ENCODE assay signal across 1 cellular context in the genomic region with DNA sequence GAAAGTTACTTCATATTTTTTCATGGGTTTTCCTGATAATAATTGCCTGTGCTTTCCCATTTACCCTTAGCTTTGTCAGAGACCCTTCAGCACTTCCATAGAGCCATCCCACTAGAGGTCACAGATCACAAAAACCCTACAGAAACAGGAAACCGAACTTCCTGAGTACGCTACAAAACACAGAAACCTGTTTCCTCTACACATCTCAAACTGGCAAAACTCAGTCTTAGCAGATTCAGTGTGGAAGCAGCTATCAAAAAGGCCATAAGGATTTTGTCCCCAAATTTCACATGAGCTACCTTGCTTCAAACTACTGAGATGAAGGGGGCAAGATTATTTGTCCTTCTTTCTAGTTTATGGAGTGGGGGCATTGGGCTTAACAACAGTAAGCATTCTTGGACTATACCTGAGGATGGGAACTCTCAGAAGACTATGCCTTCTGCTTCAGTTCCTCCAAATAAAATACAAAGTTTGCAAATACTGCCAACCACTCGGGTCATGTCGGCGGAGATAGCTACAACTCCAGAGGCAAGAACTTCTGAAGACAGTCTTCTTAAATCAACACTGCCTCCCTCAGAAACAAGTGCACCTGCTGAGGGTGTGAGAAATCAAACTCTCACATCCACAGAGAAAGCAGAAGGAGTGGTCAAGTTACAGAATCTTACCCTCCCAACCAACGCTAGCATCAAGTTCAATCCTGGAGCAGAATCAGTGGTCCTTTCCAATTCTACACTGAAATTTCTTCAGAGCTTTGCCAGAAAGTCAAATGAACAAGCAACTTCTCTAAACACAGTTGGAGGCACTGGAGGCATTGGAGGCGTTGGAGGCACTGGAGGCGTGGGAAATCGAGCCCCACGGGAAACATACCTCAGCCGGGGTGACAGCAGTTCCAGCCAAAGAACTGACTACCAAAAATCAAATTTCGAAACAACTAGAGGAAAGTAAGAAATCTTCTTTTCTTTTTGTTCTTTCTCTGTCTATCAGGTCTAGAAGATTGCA.
TF ChIP-seq lines count a peak whose summit lies in the region.

A gene with protein sequence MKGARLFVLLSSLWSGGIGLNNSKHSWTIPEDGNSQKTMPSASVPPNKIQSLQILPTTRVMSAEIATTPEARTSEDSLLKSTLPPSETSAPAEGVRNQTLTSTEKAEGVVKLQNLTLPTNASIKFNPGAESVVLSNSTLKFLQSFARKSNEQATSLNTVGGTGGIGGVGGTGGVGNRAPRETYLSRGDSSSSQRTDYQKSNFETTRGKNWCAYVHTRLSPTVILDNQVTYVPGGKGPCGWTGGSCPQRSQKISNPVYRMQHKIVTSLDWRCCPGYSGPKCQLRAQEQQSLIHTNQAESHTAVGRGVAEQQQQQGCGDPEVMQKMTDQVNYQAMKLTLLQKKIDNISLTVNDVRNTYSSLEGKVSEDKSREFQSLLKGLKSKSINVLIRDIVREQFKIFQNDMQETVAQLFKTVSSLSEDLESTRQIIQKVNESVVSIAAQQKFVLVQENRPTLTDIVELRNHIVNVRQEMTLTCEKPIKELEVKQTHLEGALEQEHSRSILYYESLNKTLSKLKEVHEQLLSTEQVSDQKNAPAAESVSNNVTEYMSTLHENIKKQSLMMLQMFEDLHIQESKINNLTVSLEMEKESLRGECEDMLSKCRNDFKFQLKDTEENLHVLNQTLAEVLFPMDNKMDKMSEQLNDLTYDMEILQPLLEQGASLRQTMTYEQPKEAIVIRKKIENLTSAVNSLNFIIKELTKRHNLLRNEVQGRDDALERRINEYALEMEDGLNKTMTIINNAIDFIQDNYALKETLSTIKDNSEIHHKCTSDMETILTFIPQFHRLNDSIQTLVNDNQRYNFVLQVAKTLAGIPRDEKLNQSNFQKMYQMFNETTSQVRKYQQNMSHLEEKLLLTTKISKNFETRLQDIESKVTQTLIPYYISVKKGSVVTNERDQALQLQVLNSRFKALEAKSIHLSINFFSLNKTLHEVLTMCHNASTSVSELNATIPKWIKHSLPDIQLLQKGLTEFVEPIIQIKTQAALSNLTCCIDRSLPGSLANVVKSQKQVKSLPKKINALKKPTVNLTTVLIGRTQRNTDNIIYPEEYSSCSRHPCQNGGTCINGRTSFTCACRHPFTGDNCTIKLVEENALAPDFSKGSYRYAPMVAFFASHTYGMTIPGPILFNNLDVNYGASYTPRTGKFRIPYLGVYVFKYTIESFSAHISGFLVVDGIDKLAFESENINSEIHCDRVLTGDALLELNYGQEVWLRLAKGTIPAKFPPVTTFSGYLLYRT (plus strand): TSS at position 201 of the 999 bp plus-strand sequence. CDS start 118 bp downstream, at position 319.

TF ChIP-seq in GM12878, 131 proteins besides CTCF, POLR2A, EP300 and RAD21 (continued from another document and continues in another):
- TF ChIP-seq, protein P1, sequence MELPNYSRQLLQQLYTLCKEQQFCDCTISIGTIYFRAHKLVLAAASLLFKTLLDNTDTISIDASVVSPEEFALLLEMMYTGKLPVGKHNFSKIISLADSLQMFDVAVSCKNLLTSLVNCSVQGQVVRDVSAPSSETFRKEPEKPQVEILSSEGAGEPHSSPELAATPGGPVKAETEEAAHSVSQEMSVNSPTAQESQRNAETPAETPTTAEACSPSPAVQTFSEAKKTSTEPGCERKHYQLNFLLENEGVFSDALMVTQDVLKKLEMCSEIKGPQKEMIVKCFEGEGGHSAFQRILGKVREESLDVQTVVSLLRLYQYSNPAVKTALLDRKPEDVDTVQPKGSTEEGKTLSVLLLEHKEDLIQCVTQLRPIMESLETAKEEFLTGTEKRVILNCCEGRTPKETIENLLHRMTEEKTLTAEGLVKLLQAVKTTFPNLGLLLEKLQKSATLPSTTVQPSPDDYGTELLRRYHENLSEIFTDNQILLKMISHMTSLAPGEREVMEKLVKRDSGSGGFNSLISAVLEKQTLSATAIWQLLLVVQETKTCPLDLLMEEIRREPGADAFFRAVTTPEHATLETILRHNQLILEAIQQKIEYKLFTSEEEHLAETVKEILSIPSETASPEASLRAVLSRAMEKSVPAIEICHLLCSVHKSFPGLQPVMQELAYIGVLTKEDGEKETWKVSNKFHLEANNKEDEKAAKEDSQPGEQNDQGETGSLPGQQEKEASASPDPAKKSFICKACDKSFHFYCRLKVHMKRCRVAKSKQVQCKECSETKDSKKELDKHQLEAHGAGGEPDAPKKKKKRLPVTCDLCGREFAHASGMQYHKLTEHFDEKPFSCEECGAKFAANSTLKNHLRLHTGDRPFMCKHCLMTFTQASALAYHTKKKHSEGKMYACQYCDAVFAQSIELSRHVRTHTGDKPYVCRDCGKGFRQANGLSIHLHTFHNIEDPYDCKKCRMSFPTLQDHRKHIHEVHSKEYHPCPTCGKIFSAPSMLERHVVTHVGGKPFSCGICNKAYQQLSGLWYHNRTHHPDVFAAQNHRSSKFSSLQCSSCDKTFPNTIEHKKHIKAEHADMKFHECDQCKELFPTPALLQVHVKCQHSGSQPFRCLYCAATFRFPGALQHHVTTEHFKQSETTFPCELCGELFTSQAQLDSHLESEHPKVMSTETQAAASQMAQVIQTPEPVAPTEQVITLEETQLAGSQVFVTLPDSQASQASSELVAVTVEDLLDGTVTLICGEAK (IDR thresholded peaks at IDR 0.05; ENCODE audit: borderline replicate concordance): no peak
- peak; percentile 28; the same call in 1 of the 2 replicates for TF ChIP-seq DPF2 (IDR thresholded peaks at IDR 0.05)
- 0 out of 2 replicates have a peak, but pooled peaks have one; percentile 34 for TF ChIP-seq STAT1 (conservative IDR thresholded peaks at IDR 0.05)
- TF ChIP-seq CHD2 (IDR thresholded peaks at IDR 0.05; ENCODE audit: borderline replicate concordance, low read depth, low read length): no peak
- no peak for TF ChIP-seq MXI1 (IDR thresholded peaks at IDR 0.05; ENCODE audit: low read depth, low read length)
- no peak for TF ChIP-seq TCF3 (IDR thresholded peaks at IDR 0.05; ENCODE audit: borderline replicate concordance, insufficient read depth, low read depth, low read length)
- TF ChIP-seq NFYA (IDR thresholded peaks at IDR 0.05; ENCODE audit: borderline replicate concordance, low read depth, low read length): no peak
- TF ChIP-seq ZNF24 (IDR thresholded peaks at IDR 0.05): no peak
- TF ChIP-seq SIN3A (IDR thresholded peaks at IDR 0.05; ENCODE audit: low read depth, low read length): no peak
- TF ChIP-seq, protein P2, sequence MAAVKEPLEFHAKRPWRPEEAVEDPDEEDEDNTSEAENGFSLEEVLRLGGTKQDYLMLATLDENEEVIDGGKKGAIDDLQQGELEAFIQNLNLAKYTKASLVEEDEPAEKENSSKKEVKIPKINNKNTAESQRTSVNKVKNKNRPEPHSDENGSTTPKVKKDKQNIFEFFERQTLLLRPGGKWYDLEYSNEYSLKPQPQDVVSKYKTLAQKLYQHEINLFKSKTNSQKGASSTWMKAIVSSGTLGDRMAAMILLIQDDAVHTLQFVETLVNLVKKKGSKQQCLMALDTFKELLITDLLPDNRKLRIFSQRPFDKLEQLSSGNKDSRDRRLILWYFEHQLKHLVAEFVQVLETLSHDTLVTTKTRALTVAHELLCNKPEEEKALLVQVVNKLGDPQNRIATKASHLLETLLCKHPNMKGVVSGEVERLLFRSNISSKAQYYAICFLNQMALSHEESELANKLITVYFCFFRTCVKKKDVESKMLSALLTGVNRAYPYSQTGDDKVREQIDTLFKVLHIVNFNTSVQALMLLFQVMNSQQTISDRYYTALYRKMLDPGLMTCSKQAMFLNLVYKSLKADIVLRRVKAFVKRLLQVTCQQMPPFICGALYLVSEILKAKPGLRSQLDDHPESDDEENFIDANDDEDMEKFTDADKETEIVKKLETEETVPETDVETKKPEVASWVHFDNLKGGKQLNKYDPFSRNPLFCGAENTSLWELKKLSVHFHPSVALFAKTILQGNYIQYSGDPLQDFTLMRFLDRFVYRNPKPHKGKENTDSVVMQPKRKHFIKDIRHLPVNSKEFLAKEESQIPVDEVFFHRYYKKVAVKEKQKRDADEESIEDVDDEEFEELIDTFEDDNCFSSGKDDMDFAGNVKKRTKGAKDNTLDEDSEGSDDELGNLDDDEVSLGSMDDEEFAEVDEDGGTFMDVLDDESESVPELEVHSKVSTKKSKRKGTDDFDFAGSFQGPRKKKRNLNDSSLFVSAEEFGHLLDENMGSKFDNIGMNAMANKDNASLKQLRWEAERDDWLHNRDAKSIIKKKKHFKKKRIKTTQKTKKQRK (IDR thresholded peaks at IDR 0.05; ENCODE audit: low read depth, low read length): no peak
- TF ChIP-seq, protein P3, sequence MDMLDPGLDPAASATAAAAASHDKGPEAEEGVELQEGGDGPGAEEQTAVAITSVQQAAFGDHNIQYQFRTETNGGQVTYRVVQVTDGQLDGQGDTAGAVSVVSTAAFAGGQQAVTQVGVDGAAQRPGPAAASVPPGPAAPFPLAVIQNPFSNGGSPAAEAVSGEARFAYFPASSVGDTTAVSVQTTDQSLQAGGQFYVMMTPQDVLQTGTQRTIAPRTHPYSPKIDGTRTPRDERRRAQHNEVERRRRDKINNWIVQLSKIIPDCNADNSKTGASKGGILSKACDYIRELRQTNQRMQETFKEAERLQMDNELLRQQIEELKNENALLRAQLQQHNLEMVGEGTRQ (IDR thresholded peaks at IDR 0.05; ENCODE audit: borderline replicate concordance, low read depth, low read length): no peak
- 0 out of 2 replicates have a peak, but pooled peaks have one; percentile 43 for TF ChIP-seq YBX1 (IDR thresholded peaks at IDR 0.05)
- TF ChIP-seq KLF5 (IDR thresholded peaks at IDR 0.05; ENCODE audit: partially characterized antibody): no peak
- TF ChIP-seq ETV6 (conservative IDR thresholded peaks at IDR 0.05 in 1 of 2, IDR thresholded peaks at IDR 0.05 in 1 of 2; ENCODE audit: borderline replicate concordance in 1 of 2, low read depth in 1 of 2): peak in 1 of 2 experiments; percentile 38; a peak in 1 of 4 replicates
- TF ChIP-seq, protein P4, sequence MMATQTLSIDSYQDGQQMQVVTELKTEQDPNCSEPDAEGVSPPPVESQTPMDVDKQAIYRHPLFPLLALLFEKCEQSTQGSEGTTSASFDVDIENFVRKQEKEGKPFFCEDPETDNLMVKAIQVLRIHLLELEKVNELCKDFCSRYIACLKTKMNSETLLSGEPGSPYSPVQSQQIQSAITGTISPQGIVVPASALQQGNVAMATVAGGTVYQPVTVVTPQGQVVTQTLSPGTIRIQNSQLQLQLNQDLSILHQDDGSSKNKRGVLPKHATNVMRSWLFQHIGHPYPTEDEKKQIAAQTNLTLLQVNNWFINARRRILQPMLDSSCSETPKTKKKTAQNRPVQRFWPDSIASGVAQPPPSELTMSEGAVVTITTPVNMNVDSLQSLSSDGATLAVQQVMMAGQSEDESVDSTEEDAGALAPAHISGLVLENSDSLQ (IDR thresholded peaks at IDR 0.05): 0 out of 2 replicates have a peak, but pooled peaks have one; percentile 26
- TF ChIP-seq RELA (IDR thresholded peaks at IDR 0.05; ENCODE audit: borderline replicate concordance, partially characterized antibody): no peak
- TF ChIP-seq BHLHE40 (IDR thresholded peaks at IDR 0.05; ENCODE audit: borderline replicate concordance in 1 of 2, low read depth in 2 of 2, low read length in 1 of 2): no peak; a peak in 1 of 4 replicates
- TF ChIP-seq JUNB (IDR thresholded peaks at IDR 0.05): no peak
- TF ChIP-seq SUPT20H (IDR thresholded peaks at IDR 0.05; ENCODE audit: borderline replicate concordance, control insufficient read depth, low read depth, low read length): no peak
- no peak for TF ChIP-seq CHD1 (IDR thresholded peaks at IDR 0.05; ENCODE audit: low read depth, low read length)
- TF ChIP-seq, protein P5, sequence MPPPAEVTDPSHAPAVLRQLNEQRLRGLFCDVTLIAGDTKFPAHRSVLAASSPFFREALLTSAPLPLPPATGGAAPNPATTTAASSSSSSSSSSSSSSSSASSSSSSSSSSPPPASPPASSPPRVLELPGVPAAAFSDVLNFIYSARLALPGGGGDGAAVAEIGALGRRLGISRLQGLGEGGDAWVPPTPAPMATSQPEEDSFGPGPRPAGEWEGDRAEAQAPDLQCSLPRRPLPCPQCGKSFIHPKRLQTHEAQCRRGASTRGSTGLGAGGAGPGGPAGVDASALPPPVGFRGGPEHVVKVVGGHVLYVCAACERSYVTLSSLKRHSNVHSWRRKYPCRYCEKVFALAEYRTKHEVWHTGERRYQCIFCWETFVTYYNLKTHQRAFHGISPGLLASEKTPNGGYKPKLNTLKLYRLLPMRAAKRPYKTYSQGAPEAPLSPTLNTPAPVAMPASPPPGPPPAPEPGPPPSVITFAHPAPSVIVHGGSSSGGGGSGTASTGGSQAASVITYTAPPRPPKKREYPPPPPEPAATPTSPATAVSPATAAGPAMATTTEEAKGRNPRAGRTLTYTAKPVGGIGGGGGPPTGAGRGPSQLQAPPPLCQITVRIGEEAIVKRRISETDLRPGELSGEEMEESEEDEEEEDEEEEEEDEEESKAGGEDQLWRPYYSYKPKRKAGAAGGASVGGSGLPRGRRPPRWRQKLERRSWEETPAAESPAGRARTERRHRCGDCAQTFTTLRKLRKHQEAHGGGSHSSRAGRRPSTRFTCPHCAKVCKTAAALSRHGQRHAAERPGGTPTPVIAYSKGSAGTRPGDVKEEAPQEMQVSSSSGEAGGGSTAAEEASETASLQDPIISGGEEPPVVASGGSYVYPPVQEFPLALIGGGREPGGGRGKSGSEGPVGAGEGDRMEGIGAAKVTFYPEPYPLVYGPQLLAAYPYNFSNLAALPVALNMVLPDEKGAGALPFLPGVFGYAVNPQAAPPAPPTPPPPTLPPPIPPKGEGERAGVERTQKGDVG (CRISPR knock-in tag; IDR thresholded peaks at IDR 0.05): no peak
- TF ChIP-seq GATAD2B (conservative IDR thresholded peaks at IDR 0.05; ENCODE audit: low read depth): peak; percentile 75
- TF ChIP-seq, protein P6, sequence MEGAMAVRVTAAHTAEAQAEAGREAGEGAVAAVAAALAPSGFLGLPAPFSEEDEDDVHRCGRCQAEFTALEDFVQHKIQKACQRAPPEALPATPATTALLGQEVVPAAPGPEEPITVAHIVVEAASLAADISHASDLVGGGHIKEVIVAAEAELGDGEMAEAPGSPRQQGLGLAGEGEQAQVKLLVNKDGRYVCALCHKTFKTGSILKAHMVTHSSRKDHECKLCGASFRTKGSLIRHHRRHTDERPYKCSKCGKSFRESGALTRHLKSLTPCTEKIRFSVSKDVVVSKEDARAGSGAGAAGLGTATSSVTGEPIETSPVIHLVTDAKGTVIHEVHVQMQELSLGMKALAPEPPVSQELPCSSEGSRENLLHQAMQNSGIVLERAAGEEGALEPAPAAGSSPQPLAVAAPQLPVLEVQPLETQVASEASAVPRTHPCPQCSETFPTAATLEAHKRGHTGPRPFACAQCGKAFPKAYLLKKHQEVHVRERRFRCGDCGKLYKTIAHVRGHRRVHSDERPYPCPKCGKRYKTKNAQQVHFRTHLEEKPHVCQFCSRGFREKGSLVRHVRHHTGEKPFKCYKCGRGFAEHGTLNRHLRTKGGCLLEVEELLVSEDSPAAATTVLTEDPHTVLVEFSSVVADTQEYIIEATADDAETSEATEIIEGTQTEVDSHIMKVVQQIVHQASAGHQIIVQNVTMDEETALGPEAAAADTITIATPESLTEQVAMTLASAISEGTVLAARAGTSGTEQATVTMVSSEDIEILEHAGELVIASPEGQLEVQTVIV (IDR thresholded peaks at IDR 0.05; ENCODE audit: borderline replicate concordance, partially characterized antibody): no peak
- TF ChIP-seq MEF2A (IDR thresholded peaks at IDR 0.05; ENCODE audit: insufficient read depth, low read depth, low read length): no peak
- TF ChIP-seq, protein P7, sequence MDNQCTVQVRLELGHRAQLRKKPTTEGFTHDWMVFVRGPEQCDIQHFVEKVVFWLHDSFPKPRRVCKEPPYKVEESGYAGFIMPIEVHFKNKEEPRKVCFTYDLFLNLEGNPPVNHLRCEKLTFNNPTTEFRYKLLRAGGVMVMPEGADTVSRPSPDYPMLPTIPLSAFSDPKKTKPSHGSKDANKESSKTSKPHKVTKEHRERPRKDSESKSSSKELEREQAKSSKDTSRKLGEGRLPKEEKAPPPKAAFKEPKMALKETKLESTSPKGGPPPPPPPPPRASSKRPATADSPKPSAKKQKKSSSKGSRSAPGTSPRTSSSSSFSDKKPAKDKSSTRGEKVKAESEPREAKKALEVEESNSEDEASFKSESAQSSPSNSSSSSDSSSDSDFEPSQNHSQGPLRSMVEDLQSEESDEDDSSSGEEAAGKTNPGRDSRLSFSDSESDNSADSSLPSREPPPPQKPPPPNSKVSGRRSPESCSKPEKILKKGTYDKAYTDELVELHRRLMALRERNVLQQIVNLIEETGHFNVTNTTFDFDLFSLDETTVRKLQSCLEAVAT (IDR thresholded peaks at IDR 0.05): 0 out of 2 replicates have a peak, but pooled peaks have one; percentile 11
- no peak for TF ChIP-seq KDM1A (IDR thresholded peaks at IDR 0.05; ENCODE audit: borderline replicate concordance)
